27 cellular contexts compared by ENCODE assay signal in the genomic region with DNA sequence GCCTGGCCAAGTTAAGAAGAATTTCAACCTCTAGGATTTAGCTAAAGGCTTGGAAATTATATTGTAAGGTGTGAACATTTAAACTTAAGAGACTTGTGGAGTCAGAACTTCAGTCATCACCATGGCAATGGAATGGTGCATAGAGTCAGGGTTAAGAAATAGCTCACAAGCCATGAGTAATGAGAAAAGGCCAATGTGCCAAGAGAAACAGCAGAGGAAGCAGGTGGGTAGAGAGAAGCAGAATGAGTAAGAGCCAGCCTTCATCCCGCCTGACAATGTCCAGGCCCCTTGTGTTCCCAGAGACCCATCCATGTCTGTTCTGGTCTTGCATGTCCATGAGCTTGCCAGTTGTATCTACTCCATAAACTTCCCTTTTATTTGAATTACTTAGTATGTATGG.
"Had no signal": no experiment of that assay in that cellular context is flagged by ENCODE, and none has a peak within 500 bp of the region (broad histone marks: within the 10 kb centered on the region; RNA-seq: fewer than 3 reads in every experiment).

No MANE protein-coding gene starts in this region.

- H3K27ac Mint-ChIP-seq: activated CD4-positive, alpha-beta memory T cell treated with anti-CD3 and anti-CD28 coated beads for 36 hours; activated CD4-positive, alpha-beta T cell treated with anti-CD3 and anti-CD28 coated beads, Interleukin-2, amount 10 ng/mL, durations not matched to agents 7 days and 5 days; activated naive CD4-positive, alpha-beta T cell treated with anti-CD3 and anti-CD28 coated beads for 36 hours; activated naive CD8-positive, alpha-beta T cell; activated T-helper 17 cell treated with anti-CD3 and anti-CD28 coated beads, Interleukin-2, amount 50 U/mL, for 72 hours had no signal

- H3K4me3 Mint-ChIP-seq: activated CD4-positive, alpha-beta memory T cell treated with anti-CD3 and anti-CD28 coated beads for 36 hours; activated CD4-positive, alpha-beta T cell treated with anti-CD3 and anti-CD28 coated beads, Interleukin-2, amount 10 ng/mL, durations not matched to agents 7 days and 5 days; activated naive CD4-positive, alpha-beta T cell treated with anti-CD3 and anti-CD28 coated beads for 36 hours; activated naive CD8-positive, alpha-beta T cell; activated T-helper 17 cell treated with anti-CD3 and anti-CD28 coated beads, Interleukin-2, amount 50 U/mL, for 72 hours had no signal

- H3K4me1 ChIP-seq: Peyer's patch, SJCRH30 had no signal

- H3K4me1 Mint-ChIP-seq: activated CD4-positive, alpha-beta T cell treated with anti-CD3 and anti-CD28 coated beads, Interleukin-2, amount 10 ng/mL, durations not matched to agents 7 days and 5 days; activated T-helper 17 cell treated with anti-CD3 and anti-CD28 coated beads, Interleukin-2, amount 50 U/mL, for 72 hours had no signal

- H3K9me3 ChIP-seq: Peyer's patch, SJCRH30, SK-N-SH had no signal

- H3K9me2 ChIP-seq: SK-N-SH had no signal

- H3K27ac ChIP-seq: brain microvascular endothelial cell, Peyer's patch, RWPE1, SJCRH30, VCaP had no signal

- ATAC-seq: activated T-helper 17 cell treated with anti-CD3 and anti-CD28 coated beads, Interleukin-2, amount 50 U/mL, for 72 hours had no signal

- H3K9ac ChIP-seq: SK-N-SH had no signal

- H3K36me3 ChIP-seq: brain microvascular endothelial cell, Peyer's patch, SJCRH30 had no signal

- DNase-seq: activated CD4-positive, alpha-beta memory T cell treated with anti-CD3 and anti-CD28 coated beads for 36 hours; activated CD4-positive, alpha-beta T cell treated with anti-CD3 and anti-CD28 coated beads, Interleukin-2, amount 10 ng/mL, durations not matched to agents 7 days and 5 days; activated CD4-positive, CD25-positive, alpha-beta regulatory T cell; activated gamma-delta T cell; activated naive CD4-positive, alpha-beta T cell treated with anti-CD3 and anti-CD28 coated beads for 36 hours; activated T-cell treated with anti-CD3 and anti-CD28 coated beads for 4 hours; activated T-cell treated with anti-CD3 and anti-CD28 coated beads, Interleukin-2, amount 50 U/mL, for 48 hours; brain microvascular endothelial cell; cerebellar nuclear complex; NCI-H1092; NCI-H1417; NCI-H1694; NCI-H2029 treated with DMSO at 0.1 percent for 48 hours; NCI-H345; NCI-H510A treated with DMSO at 0.1 percent for 48 hours; NCI-H69; NK-92 treated with Interleukin-12 subunit alpha and Interleukin-12 subunit beta, amount 100 ng/mL, for 24 hours; OCI-M1; Peyer's patch; Right ventricle myocardium superior; SJCRH30; SK-N-SH; T-helper 1 cell had no signal

- H3K4me3 ChIP-seq: Peyer's patch, SJCRH30 had no signal

- H3K27me3 ChIP-seq: brain microvascular endothelial cell, Peyer's patch, SJCRH30 had no signal

- H3K9me3 Mint-ChIP-seq: activated CD4-positive, alpha-beta memory T cell treated with anti-CD3 and anti-CD28 coated beads for 36 hours; activated CD4-positive, alpha-beta T cell treated with anti-CD3 and anti-CD28 coated beads, Interleukin-2, amount 10 ng/mL, durations not matched to agents 7 days and 5 days; activated naive CD4-positive, alpha-beta T cell treated with anti-CD3 and anti-CD28 coated beads for 36 hours; activated T-helper 17 cell treated with anti-CD3 and anti-CD28 coated beads, Interleukin-2, amount 50 U/mL, for 72 hours had no signal

- H3K4me2 ChIP-seq: SK-N-SH had no signal

- H3K36me3 Mint-ChIP-seq: activated CD4-positive, alpha-beta memory T cell treated with anti-CD3 and anti-CD28 coated beads for 36 hours; activated naive CD8-positive, alpha-beta T cell had no signal
